20 cellular contexts compared by ENCODE assay signal in genomic region chr2:240383871-240384700, GRCh38. TPM values are rescaled to one million over a fixed set of nuclear protein-coding genes. Genes with fewer than 3 reads are reported as not detected.
DNase-seq lines count a peak whose midpoint lies in the region; ATAC-seq, FAIRE-seq and TF ChIP-seq lines count a peak whose summit lies in the region.
"Had no signal": no experiment of that assay in that cellular context is flagged by ENCODE, and none has a peak within 500 bp of the region (broad histone marks: within the 10 kb centered on the region; RNA-seq: fewer than 3 reads in every experiment).

No MANE protein-coding gene starts in this region.

- H3K4me1 Mint-ChIP-seq in HFFc6 (ENCODE audit: low read depth) (peaks cover 32% of the 10 kb centered on the region), neural crest cell (peaks cover 6% of the 10 kb centered on the region)
- H3K4me1 Mint-ChIP-seq in effector memory CD8-positive, alpha-beta T cell (ENCODE audit: low read depth in 2 of 2): no peaks in the 10 kb centered on the region

- TF ChIP-seq RAD21 in A549 (conservative IDR thresholded peaks at IDR 0.05 in 1 of 2, IDR thresholded peaks at IDR 0.05 in 1 of 2): no peak

- intact Hi-C loops in heart left ventricle (cut with DNase I) (no loop called here), esophagus muscularis mucosa (cut with DNase I) (no loop called here)

- H3K27me3 ChIP-seq in heart left ventricle (no peaks in the 10 kb centered on the region), esophagus muscularis mucosa (no peaks in the 10 kb centered on the region)

- H3K4me3 Mint-ChIP-seq in HFFc6: no peak overlapping the region
- no peak overlapping the region for H3K4me3 Mint-ChIP-seq in neural crest cell
- H3K4me3 Mint-ChIP-seq in effector memory CD8-positive, alpha-beta T cell: no peak overlapping the region
- H3K4me3 Mint-ChIP-seq: CD8-positive, alpha-beta T cell had no signal

- H3K36me3 Mint-ChIP-seq in HFFc6 (ENCODE audit: low read depth) (peaks cover 36% of the 10 kb centered on the region), neural crest cell (ENCODE audit: low read depth) (no peaks in the 10 kb centered on the region)
- H3K36me3 Mint-ChIP-seq in effector memory CD8-positive, alpha-beta T cell (ENCODE audit: insufficient read depth): no peaks in the 10 kb centered on the region
- H3K36me3 Mint-ChIP-seq: CD8-positive, alpha-beta T cell had no signal

- DNase-seq in A549 (ENCODE audit: low read depth in 1 of 2, low spot score in 1 of 2) (no peak), HFFc6 (no peak), heart left ventricle (peak in 3 of 5 donors; percentile 21 to 57 (median 25)), neural crest cell (ENCODE audit: low read depth, low spot score) (no peak), esophagus muscularis mucosa (ENCODE audit: extremely low spot score) (no peak)
- no peak for DNase-seq in effector memory CD8-positive, alpha-beta T cell
- DNase-seq: CD8-positive, alpha-beta T cell; DND-41; GDM1; MM.1S; NCI-H1105 treated with DMSO at 0.1 percent for 48 hours; NCI-H187 treated with DMSO at 0.1 percent for 48 hours; NCI-H446; NCI-H82 had no signal

- H3K27ac ChIP-seq in A549 (peak overlapping the region; percentile 99 to 100; a peak in 4 of 6 replicates), heart left ventricle (no peak overlapping the region), esophagus muscularis mucosa (replicated peaks in 1 of 4) (no peak overlapping the region)
- H3K27ac ChIP-seq: KMS-11 had no signal

- no peak for TF ChIP-seq POLR2A in A549 (IDR thresholded peaks at IDR 0.05; ENCODE audit: low read length)
- TF ChIP-seq POLR2A in heart left ventricle (IDR thresholded peaks at IDR 0.05): no peak
- no peak for TF ChIP-seq POLR2A in esophagus muscularis mucosa (IDR thresholded peaks at IDR 0.05; ENCODE audit: low read depth)

- H3K9me3 ChIP-seq in A549 (no peaks in the 10 kb centered on the region), heart left ventricle (peaks cover 0 to 14% (median 0%) of the 10 kb centered on the region in 12 donors), esophagus muscularis mucosa (peaks cover 0 to 5% (median 0%) of the 10 kb centered on the region in 4 donors)

- 0 out of 6 replicates have a peak, but pooled peaks of 1 of the 2 experiments have one; percentile 2 for ATAC-seq in A549
- ATAC-seq in heart left ventricle: peak in 1 of 4 donors; percentile 11
- ATAC-seq in HG02759 (IDR thresholded peaks at IDR 0.05; ENCODE audit: unreplicated experiment): no peak
- no peak for ATAC-seq in HG03442 (IDR thresholded peaks at IDR 0.05; ENCODE audit: unreplicated experiment)
- ATAC-seq in effector memory CD8-positive, alpha-beta T cell (replicated peaks): no peak
- ATAC-seq: CD8-positive, alpha-beta T cell had no signal

- H3K9me3 Mint-ChIP-seq in HFFc6 (no peaks in the 10 kb centered on the region), neural crest cell (peaks cover 4% of the 10 kb centered on the region)
- H3K9me3 Mint-ChIP-seq in effector memory CD8-positive, alpha-beta T cell: no peaks in the 10 kb centered on the region

- POLR2A ChIA-PET in A549 (lab: Yijun Ruan, JAX): interaction anchor here (1.1 kb wide), 1 partner anchor 9 kb away, joined by 4 read pairs; no protein-coding TSS in a partner anchor

- H3K4me3 ChIP-seq in A549 (no peak overlapping the region), heart left ventricle (no peak overlapping the region), esophagus muscularis mucosa (no peak overlapping the region)

- H3K27me3 Mint-ChIP-seq in HFFc6 (ENCODE audit: insufficient read depth): no peaks in the 10 kb centered on the region; the same call in 1 of the 2 replicates
- no peaks in the 10 kb centered on the region for H3K27me3 Mint-ChIP-seq in neural crest cell (ENCODE audit: low read depth)
- peaks cover 0 to 41% of the 10 kb centered on the region in 2 donors for H3K27me3 Mint-ChIP-seq in effector memory CD8-positive, alpha-beta T cell

- TF ChIP-seq EP300 in A549 (IDR thresholded peaks at IDR 0.05): no peak
- TF ChIP-seq EP300 in esophagus muscularis mucosa (IDR thresholded peaks at IDR 0.05): no peak

- H3K36me3 ChIP-seq in heart left ventricle (no peaks in the 10 kb centered on the region), esophagus muscularis mucosa (no peaks in the 10 kb centered on the region)

- H3K4me2 ChIP-seq in A549: no peak overlapping the region
- H3K4me2 ChIP-seq: KMS-11 had no signal

- H3K4me1 ChIP-seq in A549 (peaks cover 44% of the 10 kb centered on the region), heart left ventricle (peaks cover 0 to 20% (median 3%) of the 10 kb centered on the region in 12 donors), esophagus muscularis mucosa (peaks cover 4 to 15% (median 11%) of the 10 kb centered on the region in 4 donors)

- TF ChIP-seq CTCF in A549 (IDR thresholded peaks at IDR 0.05) (no peak), HFFc6 (IDR thresholded peaks at IDR 0.05) (peak; percentile 36; the same call in 1 of the 2 replicates), heart left ventricle (IDR thresholded peaks at IDR 0.05) (no peak), neural crest cell (conservative IDR thresholded peaks at IDR 0.05) (no peak), esophagus muscularis mucosa (IDR thresholded peaks at IDR 0.05) (no peak)

- 86% methylated on average over 16 of the region's 29 CpGs for WGBS in A549 (ENCODE audit: missing lambda C conversion rate)
- 86 to 95% (median 91%) methylated on average over 25 to 29 of the region's 29 CpGs for WGBS in heart left ventricle, 4 donors
- WGBS in esophagus muscularis mucosa: 94% methylated on average over 22 of the region's 29 CpGs

- CTCF ChIA-PET in A549 (lab: Yijun Ruan, JAX): interaction anchor here (0.7 to 4.6 kb wide), 3 partner anchors 14 to 150 kb away, joined by 3 to 30 read pairs (median 3); no protein-coding TSS in a partner anchor

- H3K27ac Mint-ChIP-seq in HFFc6 (no peak overlapping the region), neural crest cell (ENCODE audit: unreplicated experiment) (peak overlapping the region; percentile 93)
- no peak overlapping the region for H3K27ac Mint-ChIP-seq in effector memory CD8-positive, alpha-beta T cell
- H3K27ac Mint-ChIP-seq: CD8-positive, alpha-beta T cell had no signal

- FAIRE-seq in A549 (lab: Jason Lieb, UNC): no peak
- FAIRE-seq: D721Med, GM12892, RCC 7860 had no signal

TF ChIP-seq in A549, 52 proteins besides CTCF, POLR2A, EP300 and RAD21 (continues in another document):
- TF ChIP-seq EHMT2 (IDR thresholded peaks at IDR 0.05; ENCODE audit: low read depth) (no peak), ESRRA (IDR thresholded peaks at IDR 0.05; ENCODE audit: borderline replicate concordance, low read length) (no peak), JUN (IDR thresholded peaks at IDR 0.05) (no peak), TP53 (CRISPR knock-in tag; IDR thresholded peaks at IDR 0.05) (no peak), RFX5 (IDR thresholded peaks at IDR 0.05) (no peak), KDM1A (IDR thresholded peaks at IDR 0.05; ENCODE audit: low read depth) (no peak), NPAS2 (CRISPR knock-in tag; IDR thresholded peaks at IDR 0.05; ENCODE audit: borderline replicate concordance) (no peak), CBX8 (IDR thresholded peaks at IDR 0.05) (no peak), EHF (CRISPR knock-in tag; IDR thresholded peaks at IDR 0.05) (no peak), BHLHE40 (IDR thresholded peaks at IDR 0.05; ENCODE audit: low read depth, low read length) (no peak), SMC3 (IDR thresholded peaks at IDR 0.05) (no peak), ZNF302 (CRISPR knock-in tag; IDR thresholded peaks at IDR 0.05) (no peak)
- TF ChIP-seq, protein P1, sequence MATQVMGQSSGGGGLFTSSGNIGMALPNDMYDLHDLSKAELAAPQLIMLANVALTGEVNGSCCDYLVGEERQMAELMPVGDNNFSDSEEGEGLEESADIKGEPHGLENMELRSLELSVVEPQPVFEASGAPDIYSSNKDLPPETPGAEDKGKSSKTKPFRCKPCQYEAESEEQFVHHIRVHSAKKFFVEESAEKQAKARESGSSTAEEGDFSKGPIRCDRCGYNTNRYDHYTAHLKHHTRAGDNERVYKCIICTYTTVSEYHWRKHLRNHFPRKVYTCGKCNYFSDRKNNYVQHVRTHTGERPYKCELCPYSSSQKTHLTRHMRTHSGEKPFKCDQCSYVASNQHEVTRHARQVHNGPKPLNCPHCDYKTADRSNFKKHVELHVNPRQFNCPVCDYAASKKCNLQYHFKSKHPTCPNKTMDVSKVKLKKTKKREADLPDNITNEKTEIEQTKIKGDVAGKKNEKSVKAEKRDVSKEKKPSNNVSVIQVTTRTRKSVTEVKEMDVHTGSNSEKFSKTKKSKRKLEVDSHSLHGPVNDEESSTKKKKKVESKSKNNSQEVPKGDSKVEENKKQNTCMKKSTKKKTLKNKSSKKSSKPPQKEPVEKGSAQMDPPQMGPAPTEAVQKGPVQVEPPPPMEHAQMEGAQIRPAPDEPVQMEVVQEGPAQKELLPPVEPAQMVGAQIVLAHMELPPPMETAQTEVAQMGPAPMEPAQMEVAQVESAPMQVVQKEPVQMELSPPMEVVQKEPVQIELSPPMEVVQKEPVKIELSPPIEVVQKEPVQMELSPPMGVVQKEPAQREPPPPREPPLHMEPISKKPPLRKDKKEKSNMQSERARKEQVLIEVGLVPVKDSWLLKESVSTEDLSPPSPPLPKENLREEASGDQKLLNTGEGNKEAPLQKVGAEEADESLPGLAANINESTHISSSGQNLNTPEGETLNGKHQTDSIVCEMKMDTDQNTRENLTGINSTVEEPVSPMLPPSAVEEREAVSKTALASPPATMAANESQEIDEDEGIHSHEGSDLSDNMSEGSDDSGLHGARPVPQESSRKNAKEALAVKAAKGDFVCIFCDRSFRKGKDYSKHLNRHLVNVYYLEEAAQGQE (IDR thresholded peaks at IDR 0.05): no peak
- TF ChIP-seq, protein P2, sequence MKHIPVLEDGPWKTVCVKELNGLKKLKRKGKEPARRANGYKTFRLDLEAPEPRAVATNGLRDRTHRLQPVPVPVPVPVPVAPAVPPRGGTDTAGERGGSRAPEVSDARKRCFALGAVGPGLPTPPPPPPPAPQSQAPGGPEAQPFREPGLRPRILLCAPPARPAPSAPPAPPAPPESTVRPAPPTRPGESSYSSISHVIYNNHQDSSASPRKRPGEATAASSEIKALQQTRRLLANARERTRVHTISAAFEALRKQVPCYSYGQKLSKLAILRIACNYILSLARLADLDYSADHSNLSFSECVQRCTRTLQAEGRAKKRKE (CRISPR knock-in tag; IDR thresholded peaks at IDR 0.05; ENCODE audit: low read depth): no peak

RNA-seq across cellular contexts. Expression of gene GPC1, which starts 51.4 kb away (rescaled TPM):
- 19.8 and 22.7 TPM in 2 replicates for polyA plus RNA-seq in A549 (2011; rRNA removed)
- polyA plus RNA-seq in A549 (2012; cell fraction: cytosol; rRNA removed): 75.3 and 114 TPM in 2 replicates
- polyA plus RNA-seq in A549 (2012; cell fraction: nucleus; rRNA removed): 235 and 362 TPM in 2 replicates
- polyA plus RNA-seq in A549 (2017; fragmentation: RNase III; extraction: RNeasy Plus Mini Kit Qiagen cat#74134 plus additional on column Dnase treatment): 93.5 to 107 TPM (median 97.7 TPM) in 3 replicates
- 19.8 and 36.6 TPM in 2 replicates for polyA minus RNA-seq in A549 (2011; rRNA and poly(A)+ RNA removed)
- 100 to 1,000 TPM; 315 to 403 (median 350) TPM for total RNA-seq in HFFc6 (2021; fragmentation: NEBNext Ultra II Directional; extraction: Animal tissue kit (Norgen Biotek cat#: 25700))
- total RNA-seq in heart left ventricle: 100 to 1,000 TPM; 131 to 316 (median 193) TPM
- 100 to 1,000 TPM; 134 to 209 TPM for polyA plus RNA-seq in heart left ventricle
- 88.6 and 89.9 TPM in 2 replicates for total RNA-seq in neural crest cell
- total RNA-seq in esophagus muscularis mucosa: 10 to 100 TPM; 29.1 to 71.5 (median 41.8) TPM

Comparison
In these comparisons a context has a peak if more than half of its experiments do, and no peak if none do; other contexts are left out.
1. DNase-seq: peak in heart left ventricle (3 of 5); none in A549 (0 of 2), HFFc6 (single experiment), neural crest cell (single experiment), esophagus muscularis mucosa (single experiment) and effector memory CD8-positive, alpha-beta T cell (0 of 3).
2. H3K27ac ChIP-seq: peak in A549 (2 of 2); none in heart left ventricle (0 of 12) and esophagus muscularis mucosa (0 of 4).